In the genomic region with DNA sequence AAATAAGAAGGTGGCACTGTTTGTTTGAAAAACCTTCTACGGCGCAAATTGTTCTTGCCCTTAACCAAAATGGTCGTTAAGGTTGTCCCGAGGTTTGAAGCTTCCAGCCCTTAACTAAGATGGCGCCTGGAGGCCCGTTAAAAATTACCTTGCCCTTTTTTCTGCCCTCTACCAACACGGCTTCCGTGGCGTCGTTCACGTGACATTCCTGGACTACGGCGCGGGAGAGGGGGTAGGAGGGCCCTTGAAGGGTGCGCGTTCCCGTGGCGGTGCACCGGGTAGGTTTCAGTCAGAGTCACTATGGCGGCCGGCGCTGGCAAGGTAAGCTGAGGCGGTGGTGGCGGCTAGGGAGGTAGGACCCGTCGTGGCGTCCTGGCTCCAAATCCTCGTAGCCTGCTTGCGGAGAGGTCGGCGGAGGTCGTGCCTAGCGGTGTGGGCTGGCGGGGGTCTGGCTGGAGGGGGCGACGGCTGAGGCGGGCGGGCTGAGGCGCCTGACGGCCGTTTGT, we compare ENCODE assay signal across 8 cellular contexts. TPM values are rescaled to one million over a fixed set of nuclear protein-coding genes. Genes with fewer than 3 reads are reported as not detected.
A peak's percentile ranks its signal among the peaks of the same experiment; 100 is the strongest.
DNase-seq lines count a peak whose midpoint lies in the region; ATAC-seq, FAIRE-seq and TF ChIP-seq lines count a peak whose summit lies in the region.

A gene with protein sequence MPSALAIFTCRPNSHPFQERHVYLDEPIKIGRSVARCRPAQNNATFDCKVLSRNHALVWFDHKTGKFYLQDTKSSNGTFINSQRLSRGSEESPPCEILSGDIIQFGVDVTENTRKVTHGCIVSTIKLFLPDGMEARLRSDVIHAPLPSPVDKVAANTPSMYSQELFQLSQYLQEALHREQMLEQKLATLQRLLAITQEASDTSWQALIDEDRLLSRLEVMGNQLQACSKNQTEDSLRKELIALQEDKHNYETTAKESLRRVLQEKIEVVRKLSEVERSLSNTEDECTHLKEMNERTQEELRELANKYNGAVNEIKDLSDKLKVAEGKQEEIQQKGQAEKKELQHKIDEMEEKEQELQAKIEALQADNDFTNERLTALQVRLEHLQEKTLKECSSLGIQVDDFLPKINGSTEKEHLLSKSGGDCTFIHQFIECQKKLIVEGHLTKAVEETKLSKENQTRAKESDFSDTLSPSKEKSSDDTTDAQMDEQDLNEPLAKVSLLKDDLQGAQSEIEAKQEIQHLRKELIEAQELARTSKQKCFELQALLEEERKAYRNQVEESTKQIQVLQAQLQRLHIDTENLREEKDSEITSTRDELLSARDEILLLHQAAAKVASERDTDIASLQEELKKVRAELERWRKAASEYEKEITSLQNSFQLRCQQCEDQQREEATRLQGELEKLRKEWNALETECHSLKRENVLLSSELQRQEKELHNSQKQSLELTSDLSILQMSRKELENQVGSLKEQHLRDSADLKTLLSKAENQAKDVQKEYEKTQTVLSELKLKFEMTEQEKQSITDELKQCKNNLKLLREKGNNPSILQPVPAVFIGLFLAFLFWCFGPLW (plus strand): TSS at position 288 of the 506 bp plus-strand sequence. CDS start 1,343 bp downstream, outside the sequence.

- peak; percentile 87 for ATAC-seq in GM21447 (IDR thresholded peaks at IDR 0.05; ENCODE audit: unreplicated experiment)

- no peaks in the 10 kb centered on the region for H3K27me3 Mint-ChIP-seq in Calu3 (ENCODE audit: unreplicated experiment)

- no peaks in the 10 kb centered on the region for H3F3A ChIP-seq in OCI-LY1 (ENCODE audit: insufficient read depth, low read length)

- H3K27me3 ChIP-seq in HUES64 (ENCODE audit: insufficient read depth, low read length) (no peaks in the 10 kb centered on the region), OCI-LY1 (ENCODE audit: insufficient read depth, low read length) (no peaks in the 10 kb centered on the region)

- H3K36me3 Mint-ChIP-seq in Calu3 (ENCODE audit: insufficient read depth, unreplicated experiment): peaks cover 49% of the 10 kb centered on the region

- H4K20me1 ChIP-seq in OCI-LY1 (ENCODE audit: insufficient read depth, low read length): no peaks in the 10 kb centered on the region

- peak within 1 kb of the TSS; percentile 89 for H3K4me3 Mint-ChIP-seq in Calu3 (ENCODE audit: low read depth, unreplicated experiment)

- H3K4me1 Mint-ChIP-seq in Calu3 (ENCODE audit: low read depth, unreplicated experiment): peaks cover 18% of the 10 kb centered on the region

- H3K79me2 ChIP-seq in OCI-LY1 (ENCODE audit: insufficient read depth, low read length): peaks cover 40% of the 10 kb centered on the region

- peak; percentile 96 for DNase-seq in Calu3
- peak; percentile 94 for DNase-seq in activated CD8-positive, alpha-beta memory T cell treated with anti-CD3 and anti-CD28 coated beads, Interleukin-2, amount 50 U/mL, for 4 hours
- DNase-seq in stimulated activated CD8-positive, alpha-beta memory T cell treated with anti-CD3 and anti-CD28 coated beads, Interleukin-15, amount 100 ng/mL, for 4 hours (ENCODE audit: low read depth in 2 of 2): peak; percentile 89 to 94

- peak; percentile 94 for FAIRE-seq in endometrium (lab: Jason Lieb, UNC)

- no TSS peak for BruUV-seq in Calu3 (replicated peaks; lab: Mats Ljungman, UMichigan)

- no peaks in the 10 kb centered on the region for H3K9me2 ChIP-seq in OCI-LY1 (ENCODE audit: low read depth, low read length)

- intact Hi-C loops in Calu3 (cut with micrococcal nuclease; ENCODE audit: unreplicated experiment): loop anchor here (5.0 to 10.0 kb wide), 2 partner anchors 71 to 161 kb away; a partner anchor contains a TSS

- H3K4me2 ChIP-seq in OCI-LY1 (ENCODE audit: low read length): peak within 1 kb of the TSS; percentile 99

- H3K27ac ChIP-seq in HUES64 (ENCODE audit: low read depth, low read length): peak within 1 kb of the TSS; percentile 78
- peak within 1 kb of the TSS; percentile 52 for H3K27ac ChIP-seq in OCI-LY1 (ENCODE audit: low read depth, low read length, poor library complexity, severe bottlenecking)
- peak within 1 kb of the TSS; percentile 93 for H3K27ac ChIP-seq in mesodermal cell (ENCODE audit: low read depth, low read length, severe bottlenecking)

- peak within 1 kb of the TSS; percentile 100 for H2AFZ ChIP-seq in OCI-LY1 (ENCODE audit: low read length)

- TF ChIP-seq CTCF in Calu3 (IDR thresholded peaks at IDR 0.05; ENCODE audit: unreplicated experiment) (no peak), OCI-LY1 (IDR thresholded peaks at IDR 0.05; ENCODE audit: low read length) (no peak)

- H3K4me3 ChIP-seq in HUES64 (ENCODE audit: low read length): peak within 1 kb of the TSS; percentile 76
- peak within 1 kb of the TSS; percentile 89 for H3K4me3 ChIP-seq in OCI-LY1 (ENCODE audit: low read depth, low read length, poor library complexity, severe bottlenecking)
- H3K4me3 ChIP-seq in mesodermal cell (ENCODE audit: extremely low read depth, insufficient read depth, low read length, poor library complexity, severe bottlenecking): peak within 1 kb of the TSS; percentile 82

- H3K9me3 ChIP-seq in HUES64 (ENCODE audit: insufficient read depth, low read depth, low read length) (no peaks in the 10 kb centered on the region), OCI-LY1 (ENCODE audit: low read length) (no peaks in the 10 kb centered on the region), mesodermal cell (ENCODE audit: control insufficient read depth, low read length) (no peaks in the 10 kb centered on the region)

- peak within 1 kb of the TSS; percentile 82 for H3K27ac Mint-ChIP-seq in Calu3 (ENCODE audit: unreplicated experiment)

- under 1% methylated on average over 41 of the region's 41 CpGs for WGBS in HUES64
- 0% methylated on average over 26 to 34 of the region's 41 CpGs for WGBS in mesodermal cell (ENCODE audit: insufficient coverage in 2 of 2), 2 experiments

- H3K36me3 ChIP-seq in HUES64 (ENCODE audit: insufficient read depth, low read length) (peaks cover 18% of the 10 kb centered on the region), OCI-LY1 (ENCODE audit: insufficient read depth, low read length) (peaks cover 27% of the 10 kb centered on the region), mesodermal cell (ENCODE audit: control insufficient read depth, insufficient read depth, low read length) (peaks cover 26% of the 10 kb centered on the region)

- peak within 1 kb of the TSS; percentile 90 for H3K9ac ChIP-seq in HUES64 (ENCODE audit: low read depth, low read length)
- H3K9ac ChIP-seq in OCI-LY1 (ENCODE audit: low read length): peak within 1 kb of the TSS; percentile 90

- CTCF ChIA-PET in Calu3 (lab: Charles Lee): interaction anchor here (0.8 to 1.7 kb wide), 4 partner anchors 14 to 67 kb away, joined by 3 to 4 read pairs (median 4); a partner anchor contains a TSS

- H3K4me1 ChIP-seq in HUES64 (ENCODE audit: insufficient read depth, low read length) (peaks cover 16% of the 10 kb centered on the region), OCI-LY1 (ENCODE audit: insufficient read depth, low read length, severe bottlenecking) (peaks cover 40% of the 10 kb centered on the region), mesodermal cell (ENCODE audit: control insufficient read depth, insufficient read depth, low read length, poor library complexity, severe bottlenecking) (peaks cover 14% of the 10 kb centered on the region)

- no peaks in the 10 kb centered on the region for H3K9me3 Mint-ChIP-seq in Calu3 (ENCODE audit: low read depth, unreplicated experiment)

RNA-seq across cellular contexts. Expression of the gene that starts here (rescaled TPM):
- 103 and 114 TPM in 2 replicates for total RNA-seq in Calu3 (2022)
- 24.6 TPM for polyA plus RNA-seq in HUES64 (2013, experiment 1 of 2)
- polyA plus RNA-seq in HUES64 (2013, experiment 2 of 2): 25.1 TPM
- polyA plus RNA-seq in mesodermal cell (2013, experiment 1 of 2): 33.3 TPM
- 30.5 TPM for polyA plus RNA-seq in mesodermal cell (2013, experiment 2 of 2)

Comparison
In these comparisons a context has a peak if more than half of its experiments do, and no peak if none do; other contexts are left out.
1. Peak in every context shown above with its lines: DNase-seq, ATAC-seq, H3K4me3 ChIP-seq and H3K27ac ChIP-seq.